In the genomic region with DNA sequence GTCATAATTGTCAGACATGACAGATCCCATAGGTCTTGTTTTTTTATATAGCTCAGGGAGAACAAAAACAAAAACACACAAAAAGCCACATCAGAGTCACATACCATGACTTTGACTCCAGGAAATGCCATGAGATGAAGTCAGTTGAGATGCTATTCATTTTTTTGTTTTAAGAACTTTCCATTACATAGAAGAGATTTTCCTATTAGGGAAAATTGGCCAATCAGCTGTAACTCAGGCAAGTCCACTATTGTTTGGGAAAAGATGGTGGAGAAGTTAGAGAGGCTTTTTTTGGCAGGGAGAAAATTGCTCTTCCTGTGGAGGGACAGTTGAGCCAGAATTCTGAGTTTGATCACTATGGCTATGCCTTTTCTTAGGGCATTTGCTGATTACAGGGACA, we compare ENCODE assay signal across 14 cellular contexts.
DNase-seq lines count a peak whose midpoint lies in the region; ATAC-seq, FAIRE-seq and TF ChIP-seq lines count a peak whose summit lies in the region.
"Had no signal": no experiment of that assay in that cellular context is flagged by ENCODE, and none has a peak within 500 bp of the region (broad histone marks: within the 10 kb centered on the region; RNA-seq: fewer than 3 reads in every experiment).

No MANE protein-coding gene starts in this region.

- intact Hi-C loops in pancreas (cut with DNase I), result no loop called here

- H3K4me2 ChIP-seq in skeletal muscle satellite cell (ENCODE audit: low read length), result peak overlapping the region; percentile 41

- no peaks in the 10 kb centered on the region for H3K36me3 ChIP-seq in skeletal muscle satellite cell (ENCODE audit: insufficient read depth, low read length)
- H3K36me3 ChIP-seq in pancreas, result no peaks in the 10 kb centered on the region

- no peak for TF ChIP-seq CTCF in pancreas (IDR thresholded peaks at IDR 0.05)

- peak; percentile 38; the same call in 2 of the 3 replicates for ATAC-seq in SK-N-SH treated with all-trans-retinoic acid at 6 μM for 48 hours
- no peak for ATAC-seq in HG02870 (IDR thresholded peaks at IDR 0.05; ENCODE audit: unreplicated experiment)
- ATAC-seq in pancreas, result no peak
- ATAC-seq: activated CD4-positive, CD25-positive, alpha-beta regulatory T cell treated with anti-CD3 and anti-CD28 coated beads, Interleukin-2, amount 50 U/mL, for 24 hours; Panc1 had no signal

- no peak overlapping the region for H3K4me3 ChIP-seq in skeletal muscle satellite cell (ENCODE audit: low read length)
- no peak overlapping the region for H3K4me3 ChIP-seq in pancreas
- H3K4me3 ChIP-seq: skin epidermis had no signal

- H3K27me3 ChIP-seq in skeletal muscle satellite cell (ENCODE audit: control insufficient read depth, insufficient read depth, low read length) (no peaks in the 10 kb centered on the region), pancreas (no peaks in the 10 kb centered on the region)

- peak overlapping the region; percentile 60 for H3K9ac ChIP-seq in skeletal muscle satellite cell (ENCODE audit: low read depth, low read length)

- peak; percentile 48 for DNase-seq in EL
- peak; percentile 68 for DNase-seq in fibroblast of gingiva (ENCODE audit: low read depth)
- no peak for DNase-seq in substantia nigra (lab: John Stamatoyannopoulos, UW)
- no peak for DNase-seq in activated T-cell treated with anti-CD3 and anti-CD28 coated beads, Interleukin-2, amount 50 U/mL, for 1 hour
- no peak for DNase-seq in pancreas
- DNase-seq: cerebellar nuclear complex; stimulated activated CD4-positive, alpha-beta T cell treated with anti-CD3 and anti-CD28 coated beads, Interleukin-4, amount 100 ng/mL, for 1 hour had no signal

- H3K27ac ChIP-seq in substantia nigra (ENCODE audit: low read depth, low read length, poor library complexity, severe bottlenecking) (no peak overlapping the region), pancreas (no peak overlapping the region)
- H3K27ac ChIP-seq: C4-2B, skin epidermis had no signal

- H3K9me3 ChIP-seq in skeletal muscle satellite cell (replicated peaks; ENCODE audit: low read length) (no peaks in the 10 kb centered on the region), pancreas (no peaks in the 10 kb centered on the region)

- FAIRE-seq in pancreas (lab: Jason Lieb, UNC), result no peak

- peaks cover 18% of the 10 kb centered on the region for H3K4me1 ChIP-seq in skeletal muscle satellite cell (ENCODE audit: control insufficient read depth, insufficient read depth, low read length)
- H3K4me1 ChIP-seq in pancreas, result no peaks in the 10 kb centered on the region

TF ChIP-seq in SK-N-SH treated with all-trans-retinoic acid at 6 μM for 48 hours, 23 proteins besides CTCF, POLR2A, EP300 and RAD21:
- TF ChIP-seq PATZ1 (CRISPR knock-in tag; IDR thresholded peaks at IDR 0.05; ENCODE audit: borderline replicate concordance) (no peak), TOX (CRISPR knock-in tag; IDR thresholded peaks at IDR 0.05; ENCODE audit: borderline replicate concordance) (no peak), ZC3H10 (CRISPR knock-in tag; IDR thresholded peaks at IDR 0.05) (no peak), GLIS3 (CRISPR knock-in tag; IDR thresholded peaks at IDR 0.05) (no peak), TSHZ2 (CRISPR knock-in tag; IDR thresholded peaks at IDR 0.05) (no peak), ZFP30 (CRISPR knock-in tag; IDR thresholded peaks at IDR 0.05) (no peak), CSDC2 (CRISPR knock-in tag; IDR thresholded peaks at IDR 0.05) (no peak), ZNF565 (CRISPR knock-in tag; conservative IDR thresholded peaks at IDR 0.05; ENCODE audit: low read depth) (no peak), OSR1 (CRISPR knock-in tag; IDR thresholded peaks at IDR 0.05) (no peak), PPARA (CRISPR knock-in tag; IDR thresholded peaks at IDR 0.05; ENCODE audit: borderline replicate concordance) (no peak), ISL1 (CRISPR knock-in tag; IDR thresholded peaks at IDR 0.05) (no peak), SNAI2 (CRISPR knock-in tag; IDR thresholded peaks at IDR 0.05) (no peak), ZFP3 (CRISPR knock-in tag; IDR thresholded peaks at IDR 0.05) (no peak), RARB (CRISPR knock-in tag; IDR thresholded peaks at IDR 0.05) (no peak), CSRNP3 (CRISPR knock-in tag; IDR thresholded peaks at IDR 0.05) (no peak), ESRRG (CRISPR knock-in tag; IDR thresholded peaks at IDR 0.05) (no peak), POU6F1 (CRISPR knock-in tag; IDR thresholded peaks at IDR 0.05; ENCODE audit: borderline replicate concordance, low read depth) (no peak)

Comparison
In these comparisons a context has a peak if more than half of its experiments do, and no peak if none do; other contexts are left out.
1. DNase-seq: peak in EL (single experiment) and fibroblast of gingiva (single experiment); none in substantia nigra (0 of 49), activated T-cell treated with anti-CD3 and anti-CD28 coated beads, Interleukin-2, amount 50 U/mL, for 1 hour (single experiment) and pancreas (0 of 6).